ENCODE assay signal across 32 cellular contexts in the genomic region with DNA sequence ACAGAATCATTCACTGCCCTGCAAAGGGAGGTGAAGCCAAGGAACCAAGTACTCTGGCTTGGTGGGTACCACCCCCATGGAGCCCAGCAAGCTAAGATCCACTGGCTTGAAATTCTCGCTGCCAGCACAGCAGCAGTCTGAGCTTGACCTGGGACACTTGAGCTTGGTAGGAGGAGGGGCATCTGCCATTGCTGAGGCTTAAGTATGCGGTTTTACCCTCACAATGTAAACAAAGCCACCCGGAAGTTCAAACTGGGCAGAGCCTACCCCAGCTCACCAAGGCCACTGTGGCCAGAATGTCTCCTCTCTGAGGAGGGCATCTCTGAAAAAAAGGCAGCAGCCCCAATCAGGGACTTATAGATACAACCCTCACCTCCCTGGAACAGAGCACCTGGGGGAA.
"Had no signal": no experiment of that assay in that cellular context is flagged by ENCODE, and none has a peak within 500 bp of the region (broad histone marks: within the 10 kb centered on the region; RNA-seq: fewer than 3 reads in every experiment).

No MANE protein-coding gene starts in this region.

- H3K4me1 ChIP-seq: ascending aorta, Peyer's patch had no signal

- H3K27ac ChIP-seq: ascending aorta, cardiac muscle cell, Peyer's patch, RWPE1, WERI-Rb-1 had no signal

- DNase-seq: activated CD4-positive, alpha-beta T cell treated with anti-CD3 and anti-CD28 coated beads for 1 hour; activated CD4-positive, alpha-beta T cell treated with anti-CD3 and anti-CD28 coated beads for 48 hours; activated CD4-positive, CD25-positive, alpha-beta regulatory T cell; activated CD8-positive, alpha-beta T cell treated with anti-CD3 and anti-CD28 coated beads, Interleukin-2, amount 10 ng/mL, durations not matched to agents 7 days and 5 days; activated gamma-delta T cell; activated naive CD4-positive, alpha-beta T cell treated with Interleukin-2 at 50 U/mL for 16 hours; activated naive CD8-positive, alpha-beta T cell treated with anti-CD3 and anti-CD28 coated beads, Interleukin-2, amount 10 ng/mL, durations not matched to agents 7 days and 5 days; activated T-cell treated with anti-CD3 and anti-CD28 coated beads, Interleukin-2, amount 50 U/mL, for 24 hours; amygdala; Kasumi-1; KG1; MM.1S; MV-4-11; NCI-H1092; NCI-H146; NCI-H187; NCI-H2029 treated with DMSO at 0.1 percent for 48 hours; NCI-H2107; NCI-H2171; NCI-H524; NK-92 treated with Interleukin-12 subunit alpha and Interleukin-12 subunit beta, amount 100 ng/mL, for 24 hours; PC-3; Peyer's patch; SW 1271; T-helper 1 cell; T-helper 2 cell; T-helper 9 cell; WERI-Rb-1 had no signal

- H3K27me3 ChIP-seq: ascending aorta, cardiac muscle cell, Peyer's patch had no signal

- H3K9me3 ChIP-seq: ascending aorta had no signal

- H3K4me3 ChIP-seq: ascending aorta, cardiac muscle cell, Peyer's patch had no signal

- H3K36me3 ChIP-seq: ascending aorta, cardiac muscle cell, Peyer's patch, WERI-Rb-1 had no signal

- ATAC-seq: activated CD8-positive, alpha-beta T cell treated with anti-CD3 and anti-CD28 coated beads, Interleukin-2, amount 10 ng/mL, durations not matched to agents 7 days and 5 days; PC-3; Right ventricle myocardium inferior had no signal
